Comparison of ENCODE assay signal across 8 cellular contexts in the genomic region with DNA sequence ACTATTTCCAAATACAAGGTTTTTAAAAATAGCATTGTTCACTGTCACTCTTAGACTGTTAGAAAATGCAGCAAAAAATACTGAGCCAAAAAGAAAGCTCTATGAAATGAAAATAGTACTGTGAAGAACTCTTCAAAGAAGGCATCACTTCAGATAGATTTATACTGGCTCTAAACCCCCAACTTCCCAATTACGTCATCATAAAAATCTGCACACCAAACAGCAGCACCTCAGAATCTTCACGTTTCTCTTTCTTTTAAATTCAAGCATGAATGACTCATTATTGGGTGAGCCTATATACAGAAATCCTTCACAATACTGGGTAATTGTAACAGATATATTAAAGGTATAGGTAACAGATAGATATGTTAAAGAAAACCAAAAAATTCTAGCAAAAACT.
"Had no signal": no experiment of that assay in that cellular context is flagged by ENCODE, and none has a peak within 500 bp of the region (broad histone marks: within the 10 kb centered on the region; RNA-seq: fewer than 3 reads in every experiment).

No MANE protein-coding gene starts in this region.

- H3K4me3 ChIP-seq: GM23338 had no signal

- FAIRE-seq: H1, H54, HTR-8/SVneo had no signal

- H2AFZ ChIP-seq: GM23338 had no signal

- H3K4me2 ChIP-seq: GM23338 had no signal

- DNase-seq: H9, HCEC 1CT, HFFc6, KG1 had no signal

- ATAC-seq: GM23338 had no signal
